Comparison of ENCODE assay signal across 15 cellular contexts in genomic region chr17:74623693-74624093, GRCh38. TPM values are rescaled to one million over a fixed set of nuclear protein-coding genes. Genes with fewer than 3 reads are reported as not detected.
"Had no signal": no experiment of that assay in that cellular context is flagged by ENCODE, and none has a peak within 500 bp of the region (broad histone marks: within the 10 kb centered on the region; RNA-seq: fewer than 3 reads in every experiment).

A gene with protein sequence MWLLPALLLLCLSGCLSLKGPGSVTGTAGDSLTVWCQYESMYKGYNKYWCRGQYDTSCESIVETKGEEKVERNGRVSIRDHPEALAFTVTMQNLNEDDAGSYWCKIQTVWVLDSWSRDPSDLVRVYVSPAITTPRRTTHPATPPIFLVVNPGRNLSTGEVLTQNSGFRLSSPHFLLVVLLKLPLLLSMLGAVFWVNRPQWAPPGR (minus strand): TSS chr17:74623738. CDS start chr17:74623621, 117 bp downstream.

- H3K36me3 Mint-ChIP-seq: activated naive CD4-positive, alpha-beta T cell treated with anti-CD3 and anti-CD28 coated beads, Interleukin-2, amount 10 ng/mL, durations not matched to agents 7 days and 5 days; WTC11 had no signal

- ATAC-seq: activated T-helper 17 cell treated with anti-CD3 and anti-CD28 coated beads, Interleukin-2, amount 50 U/mL, for 72 hours; left lobe of liver; WTC11 had no signal

- H3K4me3 Mint-ChIP-seq: activated CD4-positive, alpha-beta T cell treated with anti-CD3 and anti-CD28 coated beads, Interleukin-2, amount 10 ng/mL, durations not matched to agents 7 days and 5 days; activated naive CD4-positive, alpha-beta T cell treated with anti-CD3 and anti-CD28 coated beads, Interleukin-2, amount 10 ng/mL, durations not matched to agents 7 days and 5 days; activated T-helper 17 cell treated with anti-CD3 and anti-CD28 coated beads, Interleukin-2, amount 50 U/mL, for 72 hours; nephron progenitor cell; stimulated activated naive CD8-positive, alpha-beta T cell treated with anti-CD3 and anti-CD28 coated beads, Interleukin-15, Interleukin-2, amounts not matched to agents 100 ng/mL and 50 ng/mL, for 24 hours; WTC11 had no signal

- H3K4me1 Mint-ChIP-seq: activated CD4-positive, alpha-beta T cell treated with anti-CD3 and anti-CD28 coated beads, Interleukin-2, amount 10 ng/mL, durations not matched to agents 7 days and 5 days; activated naive CD4-positive, alpha-beta T cell treated with anti-CD3 and anti-CD28 coated beads, Interleukin-2, amount 10 ng/mL, durations not matched to agents 7 days and 5 days; activated T-helper 17 cell treated with anti-CD3 and anti-CD28 coated beads, Interleukin-2, amount 50 U/mL, for 72 hours; nephron progenitor cell; WTC11 had no signal

- H3K9me3 Mint-ChIP-seq: activated T-helper 17 cell treated with anti-CD3 and anti-CD28 coated beads, Interleukin-2, amount 50 U/mL, for 72 hours had no signal

- DNase-seq: activated CD4-positive, alpha-beta T cell treated with anti-CD3 and anti-CD28 coated beads, Interleukin-2, amount 10 ng/mL, durations not matched to agents 7 days and 5 days; activated CD8-positive, alpha-beta memory T cell treated with anti-CD3 and anti-CD28 coated beads for 24 hours; activated naive CD4-positive, alpha-beta T cell treated with anti-CD3 and anti-CD28 coated beads, Interleukin-2, amount 10 ng/mL, durations not matched to agents 7 days and 5 days; activated T-cell treated with anti-CD3 and anti-CD28 coated beads for 4 hours; central memory CD4-positive, alpha-beta T cell; effector CD8-positive, alpha-beta T cell; foreskin melanocyte; heart right ventricle; nephron progenitor cell; stimulated activated CD4-positive, alpha-beta T cell treated with anti-CD3 and anti-CD28 coated beads, Interleukin-4, amount 100 ng/mL, for 1 hour had no signal

- H3K27ac Mint-ChIP-seq: activated CD4-positive, alpha-beta T cell treated with anti-CD3 and anti-CD28 coated beads, Interleukin-2, amount 10 ng/mL, durations not matched to agents 7 days and 5 days; activated naive CD4-positive, alpha-beta T cell treated with anti-CD3 and anti-CD28 coated beads, Interleukin-2, amount 10 ng/mL, durations not matched to agents 7 days and 5 days; activated T-helper 17 cell treated with anti-CD3 and anti-CD28 coated beads, Interleukin-2, amount 50 U/mL, for 72 hours; nephron progenitor cell; stimulated activated naive CD8-positive, alpha-beta T cell treated with anti-CD3 and anti-CD28 coated beads, Interleukin-15, Interleukin-2, amounts not matched to agents 100 ng/mL and 50 ng/mL, for 24 hours; WTC11 had no signal

RNA-seq across cellular contexts. Expression of the gene that starts here (rescaled TPM):
- total RNA-seq: activated CD4-positive, alpha-beta T cell treated with anti-CD3 and anti-CD28 coated beads, Interleukin-2, amount 10 ng/mL, durations not matched to agents 7 days and 5 days; activated T-helper 17 cell treated with anti-CD3 and anti-CD28 coated beads, Interleukin-2, amount 50 U/mL, for 72 hours; T-helper 1 cell treated with Interleukin-12 subunit alpha and Interleukin-12 subunit beta and Interleukin-4 antibody, amounts not matched to agents 30 ng/mL and 1 ng/mL, for 36 hours; WTC11 had no signal
